ENCODE assay signal across 1 cellular context in the genomic region with DNA sequence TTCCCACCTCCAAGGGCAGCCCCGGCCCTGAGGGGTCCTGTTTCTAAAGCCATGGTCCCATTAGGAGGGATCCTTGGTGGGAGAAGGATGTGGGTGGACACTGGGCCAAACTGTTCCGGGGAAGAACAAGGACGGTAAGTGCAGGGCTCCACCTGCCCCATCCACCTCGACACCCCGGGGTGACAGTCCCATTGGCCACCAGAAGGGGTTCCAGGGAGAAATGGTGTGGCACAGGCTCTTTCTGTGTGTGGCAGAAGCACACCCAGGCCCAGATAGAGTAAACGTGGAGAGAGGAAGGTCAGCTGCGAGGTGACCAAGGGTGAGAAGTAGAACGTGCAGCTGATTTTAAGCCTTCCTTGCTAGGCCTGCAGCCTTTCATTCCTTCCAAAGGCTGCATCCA.
TF ChIP-seq lines count a peak whose summit lies in the region.

No MANE protein-coding gene starts in this region.

TF ChIP-seq in GM23338, 12 proteins besides CTCF, POLR2A, EP300 and RAD21 (continued from another document):
- TF ChIP-seq, protein P1, sequence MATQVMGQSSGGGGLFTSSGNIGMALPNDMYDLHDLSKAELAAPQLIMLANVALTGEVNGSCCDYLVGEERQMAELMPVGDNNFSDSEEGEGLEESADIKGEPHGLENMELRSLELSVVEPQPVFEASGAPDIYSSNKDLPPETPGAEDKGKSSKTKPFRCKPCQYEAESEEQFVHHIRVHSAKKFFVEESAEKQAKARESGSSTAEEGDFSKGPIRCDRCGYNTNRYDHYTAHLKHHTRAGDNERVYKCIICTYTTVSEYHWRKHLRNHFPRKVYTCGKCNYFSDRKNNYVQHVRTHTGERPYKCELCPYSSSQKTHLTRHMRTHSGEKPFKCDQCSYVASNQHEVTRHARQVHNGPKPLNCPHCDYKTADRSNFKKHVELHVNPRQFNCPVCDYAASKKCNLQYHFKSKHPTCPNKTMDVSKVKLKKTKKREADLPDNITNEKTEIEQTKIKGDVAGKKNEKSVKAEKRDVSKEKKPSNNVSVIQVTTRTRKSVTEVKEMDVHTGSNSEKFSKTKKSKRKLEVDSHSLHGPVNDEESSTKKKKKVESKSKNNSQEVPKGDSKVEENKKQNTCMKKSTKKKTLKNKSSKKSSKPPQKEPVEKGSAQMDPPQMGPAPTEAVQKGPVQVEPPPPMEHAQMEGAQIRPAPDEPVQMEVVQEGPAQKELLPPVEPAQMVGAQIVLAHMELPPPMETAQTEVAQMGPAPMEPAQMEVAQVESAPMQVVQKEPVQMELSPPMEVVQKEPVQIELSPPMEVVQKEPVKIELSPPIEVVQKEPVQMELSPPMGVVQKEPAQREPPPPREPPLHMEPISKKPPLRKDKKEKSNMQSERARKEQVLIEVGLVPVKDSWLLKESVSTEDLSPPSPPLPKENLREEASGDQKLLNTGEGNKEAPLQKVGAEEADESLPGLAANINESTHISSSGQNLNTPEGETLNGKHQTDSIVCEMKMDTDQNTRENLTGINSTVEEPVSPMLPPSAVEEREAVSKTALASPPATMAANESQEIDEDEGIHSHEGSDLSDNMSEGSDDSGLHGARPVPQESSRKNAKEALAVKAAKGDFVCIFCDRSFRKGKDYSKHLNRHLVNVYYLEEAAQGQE (IDR thresholded peaks at IDR 0.05; ENCODE audit: unreplicated experiment): no peak
